ENCODE assay signal across 10 cellular contexts in genomic region chr21:34126269-34126668, GRCh38. TPM values are rescaled to one million over a fixed set of nuclear protein-coding genes. Genes with fewer than 3 reads are reported as not detected.
A peak's percentile ranks its signal among the peaks of the same experiment; 100 is the strongest.
DNase-seq lines count a peak whose midpoint lies in the region; ATAC-seq, FAIRE-seq and TF ChIP-seq lines count a peak whose summit lies in the region.
"Had no signal": no experiment of that assay in that cellular context is flagged by ENCODE, and none has a peak within 500 bp of the region (broad histone marks: within the 10 kb centered on the region; RNA-seq: fewer than 3 reads in every experiment).

No MANE protein-coding gene starts in this region.

- H2AFZ ChIP-seq in astrocyte (ENCODE audit: low read depth, low read length): peak overlapping the region; percentile 15

- no peak for ATAC-seq in GM18867 (IDR thresholded peaks at IDR 0.05; ENCODE audit: unreplicated experiment)

- no peak overlapping the region for H3K4me3 Mint-ChIP-seq in astrocyte (ENCODE audit: unreplicated experiment)

- H3K9me3 Mint-ChIP-seq in astrocyte (ENCODE audit: unreplicated experiment): peaks cover 2% of the 10 kb centered on the region

- H3K27ac Mint-ChIP-seq in astrocyte (ENCODE audit: unreplicated experiment): peak overlapping the region; percentile 8

- H3K27me3 ChIP-seq in AG04450 (ENCODE audit: control insufficient read depth, insufficient read depth, low read length) (no peaks in the 10 kb centered on the region), astrocyte (ENCODE audit: insufficient read depth, low read length) (no peaks in the 10 kb centered on the region)

- H3K9me3 ChIP-seq in AG04450 (ENCODE audit: control insufficient read depth, insufficient read depth, low read length) (no peaks in the 10 kb centered on the region), astrocyte (ENCODE audit: insufficient read depth, low read depth, low read length) (no peaks in the 10 kb centered on the region)

- H3K27ac ChIP-seq in AG04450 (ENCODE audit: low read depth, low read length) (peak overlapping the region; percentile 22), astrocyte (ENCODE audit: low read depth, low read length) (peak overlapping the region; percentile 58)

- H4K20me1 ChIP-seq in astrocyte (ENCODE audit: insufficient read depth, low read length): peaks cover 53% of the 10 kb centered on the region

- POLR2A ChIA-PET in AG04450 (lab: Yijun Ruan, JAX): no interaction called here

- FAIRE-seq in astrocyte (lab: Jason Lieb, UNC): no peak

- DNase-seq in AG04450 (ENCODE audit: low read depth, low spot score): no peak
- DNase-seq in ELF-1 (ENCODE audit: low read depth, low spot score): peak; percentile 26
- DNase-seq in astrocyte (ENCODE audit: low read depth): peak; percentile 58
- peak; percentile 2 for DNase-seq in kidney glomerular epithelial cell (lab: John Stamatoyannopoulos, UW)
- DNase-seq in NCI-H1694 (lab: John Stamatoyannopoulos, UW): no peak
- no peak for DNase-seq in G401 (ENCODE audit: low spot score)
- DNase-seq in NCI-H146 (lab: John Stamatoyannopoulos, UW): no peak
- DNase-seq: activated CD4-positive, CD25-positive, alpha-beta regulatory T cell; KBM-7 had no signal

- peaks cover 31% of the 10 kb centered on the region for H3K4me1 ChIP-seq in astrocyte (ENCODE audit: insufficient read depth, low read length)

- peaks cover 51% of the 10 kb centered on the region for H3K79me2 ChIP-seq in astrocyte (ENCODE audit: insufficient read depth, low read length)

- H3K4me3 ChIP-seq in AG04450 (ENCODE audit: low read depth, low read length) (no peak overlapping the region), astrocyte (ENCODE audit: insufficient read depth, low read depth, low read length) (no peak overlapping the region)

- no peak for TF ChIP-seq CTCF in AG04450 (IDR thresholded peaks at IDR 0.05; ENCODE audit: low read depth, low read length)
- no peak for TF ChIP-seq CTCF in astrocyte (IDR thresholded peaks at IDR 0.05; ENCODE audit: insufficient read depth, low read depth, low read length)

- in situ Hi-C loops in G401 (cut with HindIII; ENCODE audit: low sequenced_read_pairs): no loop called here

- CTCF ChIA-PET in AG04450 (lab: Charles Lee): no interaction called here

- peaks cover 36% of the 10 kb centered on the region for H3K4me1 Mint-ChIP-seq in astrocyte (ENCODE audit: low read depth, unreplicated experiment)

- H3K4me2 ChIP-seq in astrocyte (ENCODE audit: low read length): peak overlapping the region; percentile 42

- no peaks in the 10 kb centered on the region for H3K36me3 ChIP-seq in astrocyte (ENCODE audit: insufficient read depth, low read length)

- no peaks in the 10 kb centered on the region for H3K36me3 Mint-ChIP-seq in astrocyte (ENCODE audit: low read depth, unreplicated experiment)

- no peaks in the 10 kb centered on the region for H3K27me3 Mint-ChIP-seq in astrocyte (ENCODE audit: low read depth, unreplicated experiment)

- peak overlapping the region; percentile 31 for H3K9ac ChIP-seq in astrocyte (ENCODE audit: low read length)

RNA-seq across cellular contexts. Expression of gene MRPS6, which starts 52.9 kb away (rescaled TPM):
- 31.4 and 35.8 TPM in 2 replicates for polyA plus RNA-seq in AG04450 (2011; rRNA removed)
- 10.4 and 14.3 TPM in 2 replicates for polyA minus RNA-seq in AG04450 (2011; rRNA and poly(A)+ RNA removed)
- 57.8 and 67.5 TPM in 2 replicates for total RNA-seq in astrocyte
- total RNA-seq in G401 (2014; rRNA removed; shearing (Covaris generic)): 53.8 and 118 TPM in 2 replicates

RNA-seq across cellular contexts. Expression of gene SLC5A3, which starts 52.9 kb away (rescaled TPM):
- polyA plus RNA-seq in AG04450 (2011; rRNA removed): 7.1 and 9.5 TPM in 2 replicates
- 18.4 and 30.6 TPM in 2 replicates for polyA minus RNA-seq in AG04450 (2011; rRNA and poly(A)+ RNA removed)
- total RNA-seq in astrocyte: 17.8 and 22.1 TPM in 2 replicates
- 33.8 and 48.4 TPM in 2 replicates for total RNA-seq in G401 (2014; rRNA removed; shearing (Covaris generic))

Comparison
In these comparisons a context has a peak if more than half of its experiments do, and no peak if none do; other contexts are left out.
1. DNase-seq: peak in ELF-1 (single experiment), astrocyte (single experiment) and kidney glomerular epithelial cell (single experiment); none in AG04450 (single experiment), NCI-H1694 (single experiment), G401 (single experiment) and NCI-H146 (single experiment).